17 cellular contexts compared by ENCODE assay signal in the genomic region with DNA sequence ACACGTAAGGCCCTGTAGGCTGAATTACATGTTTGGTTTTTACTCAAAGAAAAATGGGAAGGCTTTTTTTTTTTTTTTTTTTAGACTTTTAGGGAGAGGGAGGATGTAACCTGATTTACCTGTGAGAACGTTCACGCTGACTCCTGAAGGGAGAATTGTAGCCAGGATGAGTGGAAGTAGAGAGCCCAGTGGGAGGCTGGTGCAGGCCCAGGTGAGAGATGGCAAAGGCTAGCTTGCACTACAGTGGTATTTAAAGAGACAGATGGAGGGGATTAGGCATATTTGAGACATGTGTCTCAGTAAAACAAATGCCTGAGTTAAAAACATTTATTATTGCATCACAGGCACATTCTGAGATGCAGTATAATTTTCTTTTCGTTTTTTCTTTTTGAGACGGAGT.
DNase-seq lines count a peak whose midpoint lies in the region; ATAC-seq and TF ChIP-seq lines count a peak whose summit lies in the region.
"Had no signal": no experiment of that assay in that cellular context is flagged by ENCODE, and none has a peak within 500 bp of the region (broad histone marks: within the 10 kb centered on the region; RNA-seq: fewer than 3 reads in every experiment).

No MANE protein-coding gene starts in this region.

- no peak overlapping the region for H3K4me2 ChIP-seq in PC-3 (ENCODE audit: low read length)
- H3K4me2 ChIP-seq: A549 had no signal

- H4K20me1 ChIP-seq in PC-3 (ENCODE audit: low read length) = no peaks in the 10 kb centered on the region

- CTCF ChIA-PET in PC-3 (lab: Charles Lee) = no interaction called here

- H3K27me3 Mint-ChIP-seq in HFFc6 (ENCODE audit: insufficient read depth) = no peaks in the 10 kb centered on the region
- H3K27me3 Mint-ChIP-seq: CD4-positive, alpha-beta memory T cell had no signal

- BruUV-seq in PC-3 (replicated peaks; lab: Mats Ljungman, UMichigan) = no TSS peak

- no peak for ATAC-seq in HG03196 (IDR thresholded peaks at IDR 0.05; ENCODE audit: unreplicated experiment)
- no peak for ATAC-seq in PC-3
- ATAC-seq: A549 had no signal

- H3K4me1 ChIP-seq in PC-3 (ENCODE audit: insufficient read depth, low read length) = peaks cover 22% of the 10 kb centered on the region
- H3K4me1 ChIP-seq: A549 had no signal

- H3K4me1 Mint-ChIP-seq in HFFc6 (ENCODE audit: low read depth) = peaks cover 91% of the 10 kb centered on the region
- H3K4me1 Mint-ChIP-seq: CD4-positive, alpha-beta memory T cell had no signal

- no peaks in the 10 kb centered on the region for H3K79me2 ChIP-seq in PC-3 (ENCODE audit: low read length)

- H3K36me3 Mint-ChIP-seq in HFFc6 (ENCODE audit: low read depth) = peaks cover 26% of the 10 kb centered on the region
- H3K36me3 Mint-ChIP-seq: CD4-positive, alpha-beta memory T cell had no signal

- peak; percentile 46 for DNase-seq in NCI-H2171 treated with DMSO at 0.1 percent for 48 hours (lab: John Stamatoyannopoulos, UW)
- no peak for DNase-seq in NCI-H2171 (lab: John Stamatoyannopoulos, UW)
- peak; percentile 52 for DNase-seq in NCI-H82 (lab: John Stamatoyannopoulos, UW)
- no peak for DNase-seq in NCI-H82 treated with DMSO at 0.1 percent for 48 hours (lab: John Stamatoyannopoulos, UW; ENCODE audit: unreplicated experiment)
- DNase-seq in HFFc6 = no peak
- DNase-seq in cerebellum (ENCODE audit: low spot score) = peak; percentile 46
- DNase-seq in PC-3 = no peak
- DNase-seq: 8988T; ACHN; Calu3; CD4-positive, alpha-beta memory T cell; COR-L47; DMS79; H7; HCEC 1CT had no signal

- no peak overlapping the region for H3K9ac ChIP-seq in PC-3 (ENCODE audit: low read length)

- no peaks in the 10 kb centered on the region for H3K9me2 ChIP-seq in PC-3 (replicated peaks; ENCODE audit: low read length)

- peaks cover 17% of the 10 kb centered on the region; the same call in 1 of the 2 replicates for H3K27me3 ChIP-seq in PC-3 (ENCODE audit: low read length)

- H3K4me3 Mint-ChIP-seq in HFFc6 = no peak overlapping the region
- H3K4me3 Mint-ChIP-seq: CD4-positive, alpha-beta memory T cell had no signal

- H3F3A ChIP-seq in PC-3 (ENCODE audit: low read length, unreplicated experiment) = no peaks in the 10 kb centered on the region

- H3K27ac ChIP-seq in PC-3 (ENCODE audit: low read length) = no peak overlapping the region
- H3K27ac ChIP-seq: A549 had no signal

- no peaks in the 10 kb centered on the region for H3K9me3 ChIP-seq in PC-3 (ENCODE audit: low read length)
- H3K9me3 ChIP-seq: A549 had no signal

- H3K9me3 Mint-ChIP-seq in HFFc6 = no peaks in the 10 kb centered on the region; the same call in 1 of the 2 replicates

- no peak overlapping the region for H3K4me3 ChIP-seq in PC-3 (ENCODE audit: low read length)
- H3K4me3 ChIP-seq: A549 had no signal

- no peak overlapping the region for H2AFZ ChIP-seq in PC-3 (ENCODE audit: low read length)

- H3K27ac Mint-ChIP-seq in HFFc6 = peak overlapping the region; percentile 15; the same call in 1 of the 2 replicates
- H3K27ac Mint-ChIP-seq: CD4-positive, alpha-beta memory T cell had no signal

- intact Hi-C loops in PC-3 (cut with micrococcal nuclease) = no loop called here

- TF ChIP-seq CTCF in HFFc6 (IDR thresholded peaks at IDR 0.05) (no peak), PC-3 (conservative IDR thresholded peaks at IDR 0.05; ENCODE audit: low read depth, low read length) (no peak)

- POLR2A ChIA-PET in PC-3 (lab: Charles Lee; ENCODE audit: unreplicated experiment) = no interaction called here

- H3K36me3 ChIP-seq in PC-3 (ENCODE audit: low read depth, low read length) = no peaks in the 10 kb centered on the region

Comparison
In these comparisons a context has a peak if more than half of its experiments do, and no peak if none do; other contexts are left out.
1. DNase-seq: peak in NCI-H2171 treated with DMSO at 0.1 percent for 48 hours (single experiment), NCI-H82 (single experiment) and cerebellum (single experiment); none in NCI-H2171 (single experiment), NCI-H82 treated with DMSO at 0.1 percent for 48 hours (single experiment), HFFc6 (single experiment) and PC-3 (single experiment).